ENCODE assay signal across 17 cellular contexts in the genomic region with DNA sequence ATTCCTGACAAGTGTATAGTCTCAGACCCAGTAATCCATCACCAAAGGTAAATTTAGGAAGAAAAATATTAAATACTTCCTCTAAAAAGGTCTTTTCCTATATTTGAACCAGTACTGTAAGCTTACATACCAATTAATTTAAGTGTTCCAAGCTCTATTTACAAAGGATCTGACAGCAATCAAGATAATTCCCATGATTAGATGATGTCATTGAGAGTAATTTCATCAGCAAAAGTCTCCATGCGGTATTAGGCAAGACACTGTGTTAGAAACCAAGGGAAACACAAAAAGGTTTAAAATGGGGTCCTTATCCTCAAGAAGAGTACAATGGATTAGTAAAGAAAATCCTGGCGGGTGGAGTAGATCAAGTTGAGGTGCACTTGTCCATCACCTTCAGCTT.
"Had no signal": no experiment of that assay in that cellular context is flagged by ENCODE, and none has a peak within 500 bp of the region (broad histone marks: within the 10 kb centered on the region; RNA-seq: fewer than 3 reads in every experiment).

No MANE protein-coding gene starts in this region.

- H3K9me3 ChIP-seq: mucosa of descending colon, spleen, transverse colon had no signal

- H3K36me3 ChIP-seq: spleen, transverse colon had no signal

- H3K27ac ChIP-seq: spleen, transverse colon had no signal

- DNase-seq: activated CD4-positive, alpha-beta T cell treated with anti-CD3 and anti-CD28 coated beads, Interleukin-2, amount 10 ng/mL, durations not matched to agents 7 days and 5 days; activated CD4-positive, CD25-positive, alpha-beta regulatory T cell; activated CD8-positive, alpha-beta memory T cell treated with anti-CD3 and anti-CD28 coated beads for 24 hours; activated naive CD4-positive, alpha-beta T cell treated with anti-CD3 and anti-CD28 coated beads for 36 hours; effector memory CD4-positive, alpha-beta T cell; foreskin fibroblast; glutamatergic neuron; immature natural killer cell; left colon; mucosa of descending colon; naive thymus-derived CD8-positive, alpha-beta T cell; spleen; stimulated activated CD4-positive, alpha-beta T cell treated with anti-CD3 and anti-CD28 coated beads, Interleukin-1b, Interleukin-23, amount 100 ng/mL, for 48 hours; transverse colon had no signal

- H3K9me3 Mint-ChIP-seq: activated CD4-positive, alpha-beta T cell treated with anti-CD3 and anti-CD28 coated beads, Interleukin-2, amount 10 ng/mL, durations not matched to agents 7 days and 5 days; activated naive CD4-positive, alpha-beta T cell treated with anti-CD3 and anti-CD28 coated beads for 36 hours; central memory CD8-positive, alpha-beta T cell; immature natural killer cell; naive thymus-derived CD8-positive, alpha-beta T cell; stimulated activated memory B cell treated with anti-CD40 and anti-IgM and Interleukin-4, amounts not matched to agents 10 μg/mL and 1 μg/mL and 100 μg/mL, for 72 hours had no signal

- H3K36me3 Mint-ChIP-seq: immature natural killer cell; naive thymus-derived CD8-positive, alpha-beta T cell; stimulated activated memory B cell treated with anti-CD40 and anti-IgM and Interleukin-4, amounts not matched to agents 10 μg/mL and 1 μg/mL and 100 μg/mL, for 72 hours had no signal

- H3K27ac Mint-ChIP-seq: activated CD4-positive, alpha-beta T cell treated with anti-CD3 and anti-CD28 coated beads, Interleukin-2, amount 10 ng/mL, durations not matched to agents 7 days and 5 days; activated naive CD4-positive, alpha-beta T cell treated with anti-CD3 and anti-CD28 coated beads for 36 hours; immature natural killer cell; naive thymus-derived CD8-positive, alpha-beta T cell; stimulated activated memory B cell treated with anti-CD40 and anti-IgM and Interleukin-4, amounts not matched to agents 10 μg/mL and 1 μg/mL and 100 μg/mL, for 72 hours had no signal

- H3K27me3 ChIP-seq: spleen, transverse colon had no signal

- H3K4me3 Mint-ChIP-seq: activated CD4-positive, alpha-beta T cell treated with anti-CD3 and anti-CD28 coated beads, Interleukin-2, amount 10 ng/mL, durations not matched to agents 7 days and 5 days; activated naive CD4-positive, alpha-beta T cell treated with anti-CD3 and anti-CD28 coated beads for 36 hours; central memory CD8-positive, alpha-beta T cell; immature natural killer cell; naive thymus-derived CD8-positive, alpha-beta T cell; stimulated activated memory B cell treated with anti-CD40 and anti-IgM and Interleukin-4, amounts not matched to agents 10 μg/mL and 1 μg/mL and 100 μg/mL, for 72 hours had no signal

- H3K4me1 ChIP-seq: spleen had no signal

- H3K4me3 ChIP-seq: mucosa of descending colon, spleen, transverse colon had no signal

- H3K4me1 Mint-ChIP-seq: activated CD4-positive, alpha-beta T cell treated with anti-CD3 and anti-CD28 coated beads, Interleukin-2, amount 10 ng/mL, durations not matched to agents 7 days and 5 days; central memory CD8-positive, alpha-beta T cell; immature natural killer cell; naive thymus-derived CD8-positive, alpha-beta T cell; stimulated activated memory B cell treated with anti-CD40 and anti-IgM and Interleukin-4, amounts not matched to agents 10 μg/mL and 1 μg/mL and 100 μg/mL, for 72 hours had no signal

- H3K27me3 Mint-ChIP-seq: activated CD4-positive, alpha-beta T cell treated with anti-CD3 and anti-CD28 coated beads, Interleukin-2, amount 10 ng/mL, durations not matched to agents 7 days and 5 days; naive thymus-derived CD8-positive, alpha-beta T cell; stimulated activated memory B cell treated with anti-CD40 and anti-IgM and Interleukin-4, amounts not matched to agents 10 μg/mL and 1 μg/mL and 100 μg/mL, for 72 hours had no signal

- ATAC-seq: naive thymus-derived CD8-positive, alpha-beta T cell; sciatic nerve; stimulated activated memory B cell treated with anti-CD40 and anti-IgM and Interleukin-4, amounts not matched to agents 10 μg/mL and 1 μg/mL and 100 μg/mL, for 72 hours had no signal
